ENCODE assay signal across 23 cellular contexts in genomic region chr14:65403231-65403630, GRCh38. TPM values are rescaled to one million over a fixed set of nuclear protein-coding genes. Genes with fewer than 3 reads are reported as not detected.
DNase-seq lines count a peak whose midpoint lies in the region; FAIRE-seq and TF ChIP-seq lines count a peak whose summit lies in the region.
"Had no signal": no experiment of that assay in that cellular context is flagged by ENCODE, and none has a peak within 500 bp of the region (broad histone marks: within the 10 kb centered on the region; RNA-seq: fewer than 3 reads in every experiment).

No MANE protein-coding gene starts in this region.

- no peaks in the 10 kb centered on the region for H3K4me1 ChIP-seq in spleen
- H3K4me1 ChIP-seq: prostate gland, upper lobe of right lung had no signal

- H3K4me3 ChIP-seq in bronchial epithelial cell (ENCODE audit: low read depth, low read length) (no peak overlapping the region), fibroblast of villous mesenchyme (ENCODE audit: low read depth, low read length) (no peak overlapping the region), spleen (no peak overlapping the region)
- H3K4me3 ChIP-seq: prostate gland, skin epidermis, upper lobe of right lung had no signal

- DNase-seq in AG08396 (ENCODE audit: low spot score) (peak; percentile 37), HCEC 1CT (peak; percentile 72), bronchial epithelial cell (ENCODE audit: low read depth) (peak; percentile 29), fibroblast of villous mesenchyme (ENCODE audit: low read depth) (peak; percentile 47), NCI-H146 (lab: John Stamatoyannopoulos, UW) (no peak), spleen (no peak), retina (no peak), CD1c-positive myeloid dendritic cell (ENCODE audit: extremely low spot score) (no peak)
- DNase-seq: activated CD4-positive, alpha-beta memory T cell treated with anti-CD3 and anti-CD28 coated beads, Interleukin-2, amount 10 ng/mL, durations not matched to agents 7 days and 5 days; activated naive CD8-positive, alpha-beta T cell treated with anti-CD3 and anti-CD28 coated beads for 36 hours; glutamatergic neuron; MV-4-11; NCI-H1694; NCI-H510A treated with DMSO at 0.1 percent for 48 hours; SIG-M5; stimulated activated CD4-positive, alpha-beta T cell treated with anti-CD3 and anti-CD28 coated beads, Interleukin-1b, Interleukin-23, amount 100 ng/mL, for 48 hours; upper lobe of right lung had no signal

- H3K36me3 ChIP-seq in bronchial epithelial cell (ENCODE audit: control insufficient read depth, insufficient read depth, low read length) (no peaks in the 10 kb centered on the region), spleen (no peaks in the 10 kb centered on the region)
- H3K36me3 ChIP-seq: prostate gland, upper lobe of right lung had no signal

- no peak overlapping the region for H3K27ac ChIP-seq in spleen
- H3K27ac ChIP-seq: epithelial cell of prostate, prostate gland, skin epidermis, upper lobe of right lung had no signal

- no peak for TF ChIP-seq CTCF in bronchial epithelial cell (IDR thresholded peaks at IDR 0.05; ENCODE audit: insufficient read depth, low read length, severe bottlenecking)
- TF ChIP-seq CTCF in fibroblast of villous mesenchyme (IDR thresholded peaks at IDR 0.05; ENCODE audit: insufficient read depth, low read depth, low read length) = no peak
- TF ChIP-seq CTCF in spleen (IDR thresholded peaks at IDR 0.05 in 8 of 11, conservative IDR thresholded peaks at IDR 0.05 in 3 of 11) = no peak

- no peaks in the 10 kb centered on the region for H3K27me3 ChIP-seq in bronchial epithelial cell (ENCODE audit: control insufficient read depth, insufficient read depth, low read length)
- H3K27me3 ChIP-seq in spleen (replicated peaks in 1 of 7) = no peaks in the 10 kb centered on the region
- H3K27me3 ChIP-seq: upper lobe of right lung had no signal

- no peaks in the 10 kb centered on the region for H3K9me3 ChIP-seq in spleen
- H3K9me3 ChIP-seq: prostate gland, upper lobe of right lung had no signal

- FAIRE-seq in bronchial epithelial cell (lab: Jason Lieb, UNC) = no peak
- FAIRE-seq: A204.1, D721Med, G401.6 had no signal

- no peak for TF ChIP-seq POLR2A in spleen (IDR thresholded peaks at IDR 0.05)

- intact Hi-C loops in spleen (cut with DNase I; ENCODE audit: low total_unique reads) = loop anchor here (10.0 kb wide), 1 partner anchor 178 kb away; no protein-coding TSS in a partner anchor

RNA-seq across cellular contexts. Expression of gene FUT8, which starts 9.3 kb away (rescaled TPM):
- 16.3 and 27.5 TPM in 2 replicates for total RNA-seq in bronchial epithelial cell
- total RNA-seq in fibroblast of villous mesenchyme = 95.3 and 120 TPM in 2 replicates
- 10 to 100 TPM; 41.9 to 75.1 (median 61.9) TPM for total RNA-seq in spleen
- 10 to 100 TPM in 1 of 3 donors, 1 to 10 TPM in 2; 9.4 to 13.8 (median 9.9) TPM for polyA plus RNA-seq in spleen

Comparison
In these comparisons a context has a peak if more than half of its experiments do, and no peak if none do; other contexts are left out.
1. DNase-seq: peak in AG08396 (single experiment), HCEC 1CT (single experiment), bronchial epithelial cell (single experiment) and fibroblast of villous mesenchyme (single experiment); none in NCI-H146 (single experiment), spleen (single experiment), retina (single experiment) and CD1c-positive myeloid dendritic cell (single experiment).